Comparison of ENCODE assay signal across 1 cellular context in genomic region chr9:99113418-99114048, GRCh38.
TF ChIP-seq lines count a peak whose summit lies in the region.

No MANE protein-coding gene starts in this region.

TF ChIP-seq in K562, 482 proteins besides CTCF, POLR2A, EP300 and RAD21:
- TF ChIP-seq FOSL1 (tag; conservative IDR thresholded peaks at IDR 0.05) (peak; percentile 67), JUND (IDR thresholded peaks at IDR 0.05; ENCODE audit: borderline replicate concordance, low read depth, low read length) (peak; percentile 56; the same call in 1 of the 2 replicates), JUND (tag; IDR thresholded peaks at IDR 0.05; ENCODE audit: borderline replicate concordance, low read depth, low read length) (no peak), ID3 (CRISPR knock-in tag; IDR thresholded peaks at IDR 0.05) (no peak), ID3 (tag; IDR thresholded peaks at IDR 0.05) (no peak)
